8 cellular contexts compared by ENCODE assay signal in genomic region chr17:68458260-68459029, GRCh38. TPM values are rescaled to one million over a fixed set of nuclear protein-coding genes. Genes with fewer than 3 reads are reported as not detected.
A peak's percentile ranks its signal among the peaks of the same experiment; 100 is the strongest.
DNase-seq lines count a peak whose midpoint lies in the region; ATAC-seq and TF ChIP-seq lines count a peak whose summit lies in the region.

No MANE protein-coding gene starts in this region.

- intact Hi-C loops in activated naive CD4-positive, alpha-beta T cell treated with anti-CD3 and anti-CD28 coated beads for 36 hours (cut with micrococcal nuclease), result no loop called here
- intact Hi-C loops in left lung (cut with DNase I), result loop anchor here in 1 of 2 donors (10.0 kb wide), 1 partner anchor 214 kb away; the partner anchor contains the start of gene AMZ2

- H3K36me3 ChIP-seq in left lung, result no peaks in the 10 kb centered on the region
- no peaks in the 10 kb centered on the region for H3K36me3 ChIP-seq in tibial nerve

- TF ChIP-seq CTCF in left lung (IDR thresholded peaks at IDR 0.05) (no peak), tibial nerve (IDR thresholded peaks at IDR 0.05) (no peak)

- peaks cover 55% of the 10 kb centered on the region for H3K4me1 Mint-ChIP-seq in activated naive CD4-positive, alpha-beta T cell treated with anti-CD3 and anti-CD28 coated beads for 36 hours (ENCODE audit: low read depth)
- peaks cover 50% of the 10 kb centered on the region for H3K4me1 Mint-ChIP-seq in activated naive CD8-positive, alpha-beta T cell treated with anti-CD3 and anti-CD28 coated beads for 36 hours

- ATAC-seq in left lung (no peak), HG03520 (IDR thresholded peaks at IDR 0.05; ENCODE audit: unreplicated experiment) (no peak), HG02885 (IDR thresholded peaks at IDR 0.05; ENCODE audit: poor library complexity, unreplicated experiment) (no peak)

- TF ChIP-seq EP300 in tibial nerve (IDR thresholded peaks at IDR 0.05), result no peak

- peak overlapping the region; percentile 75 for H3K4me3 Mint-ChIP-seq in activated naive CD4-positive, alpha-beta T cell treated with anti-CD3 and anti-CD28 coated beads for 36 hours
- peak overlapping the region; percentile 74 for H3K4me3 Mint-ChIP-seq in activated naive CD8-positive, alpha-beta T cell treated with anti-CD3 and anti-CD28 coated beads for 36 hours

- H3K9me3 Mint-ChIP-seq in activated naive CD4-positive, alpha-beta T cell treated with anti-CD3 and anti-CD28 coated beads for 36 hours, result no peaks in the 10 kb centered on the region
- no peaks in the 10 kb centered on the region for H3K9me3 Mint-ChIP-seq in activated naive CD8-positive, alpha-beta T cell treated with anti-CD3 and anti-CD28 coated beads for 36 hours

- H3K36me3 Mint-ChIP-seq in activated naive CD4-positive, alpha-beta T cell treated with anti-CD3 and anti-CD28 coated beads for 36 hours (ENCODE audit: low read depth), result no peaks in the 10 kb centered on the region
- H3K36me3 Mint-ChIP-seq in activated naive CD8-positive, alpha-beta T cell treated with anti-CD3 and anti-CD28 coated beads for 36 hours, result no peaks in the 10 kb centered on the region

- DNase-seq in activated naive CD4-positive, alpha-beta T cell treated with anti-CD3 and anti-CD28 coated beads for 36 hours, result peak; percentile 22
- DNase-seq in activated naive CD4-positive, alpha-beta T cell (lab: John Stamatoyannopoulos, UW), result no peak
- DNase-seq in activated naive CD8-positive, alpha-beta T cell treated with anti-CD3 and anti-CD28 coated beads for 36 hours, result no peak
- DNase-seq in left lung (no peak), tibial nerve (ENCODE audit: low spot score in 2 of 2) (no peak)
- no peak for DNase-seq in activated effector memory CD4-positive, alpha-beta T cell treated with Interleukin-2 at 50 U/mL for 16 hours

- no peak for TF ChIP-seq POLR2A in tibial nerve (IDR thresholded peaks at IDR 0.05)

- peak overlapping the region; percentile 40 to 88 for H3K4me3 ChIP-seq in left lung
- H3K4me3 ChIP-seq in tibial nerve, result peak overlapping the region; percentile 34 to 92 (median 47)

- H3K27me3 ChIP-seq in left lung (no peaks in the 10 kb centered on the region), tibial nerve (no peaks in the 10 kb centered on the region)

- H3K27ac Mint-ChIP-seq in activated naive CD4-positive, alpha-beta T cell treated with anti-CD3 and anti-CD28 coated beads for 36 hours, result peak overlapping the region; percentile 68
- H3K27ac Mint-ChIP-seq in activated naive CD8-positive, alpha-beta T cell treated with anti-CD3 and anti-CD28 coated beads for 36 hours, result peak overlapping the region; percentile 75

- CTCF ChIA-PET in activated naive CD4-positive, alpha-beta T cell treated with anti-CD3 and anti-CD28 coated beads for 36 hours (lab: Charles Lee), result interaction anchor here (0.6 to 6.3 kb wide), 11 partner anchors 8 to 293 kb away, joined by 3 to 45 read pairs (median 4); no protein-coding TSS in a partner anchor

- peak overlapping the region; percentile 69 to 84 for H3K27ac ChIP-seq in left lung
- peak overlapping the region; percentile 79 to 99 (median 84) for H3K27ac ChIP-seq in tibial nerve

- H3K9me3 ChIP-seq in left lung (no peaks in the 10 kb centered on the region), tibial nerve (no peaks in the 10 kb centered on the region)

- 39 to 49% methylated on average over 12 of the region's 12 CpGs for WGBS in tibial nerve, 2 donors

- peaks cover 9 to 63% of the 10 kb centered on the region in 2 donors for H3K4me1 ChIP-seq in left lung
- peaks cover 0 to 51% (median 24%) of the 10 kb centered on the region in 4 donors for H3K4me1 ChIP-seq in tibial nerve

- peaks cover 2% of the 10 kb centered on the region for H3K27me3 Mint-ChIP-seq in activated naive CD4-positive, alpha-beta T cell treated with anti-CD3 and anti-CD28 coated beads for 36 hours (ENCODE audit: low read depth)
- peaks cover 13% of the 10 kb centered on the region for H3K27me3 Mint-ChIP-seq in activated naive CD8-positive, alpha-beta T cell treated with anti-CD3 and anti-CD28 coated beads for 36 hours

RNA-seq across cellular contexts. Expression of gene WIPI1, which starts 1.1 kb away (rescaled TPM):
- total RNA-seq in activated naive CD4-positive, alpha-beta T cell treated with anti-CD3 and anti-CD28 coated beads for 36 hours, result 10 to 100 TPM; 13.5 to 14.3 TPM
- total RNA-seq in activated naive CD8-positive, alpha-beta T cell treated with anti-CD3 and anti-CD28 coated beads for 36 hours, result 1 to 10 TPM; 8.7 to 8.9 TPM
- 10 to 100 TPM; 52.5 to 57.1 TPM for total RNA-seq in left lung
- 100 to 1,000 TPM in 1 of 4 donors, 10 to 100 TPM in 3; 71.4 to 131 (median 77.2) TPM for total RNA-seq in tibial nerve

RNA-seq across cellular contexts. Expression of gene PRKAR1A, which starts 53.8 kb away (rescaled TPM):
- 100 to 1,000 TPM; 151 TPM for total RNA-seq in activated naive CD4-positive, alpha-beta T cell treated with anti-CD3 and anti-CD28 coated beads for 36 hours
- 100 to 1,000 TPM; 152 to 156 TPM for total RNA-seq in activated naive CD8-positive, alpha-beta T cell treated with anti-CD3 and anti-CD28 coated beads for 36 hours
- total RNA-seq in left lung (100 to 1,000 TPM; 345 to 376 TPM), tibial nerve (100 to 1,000 TPM; 327 to 494 (median 406) TPM)
